In the genomic region with DNA sequence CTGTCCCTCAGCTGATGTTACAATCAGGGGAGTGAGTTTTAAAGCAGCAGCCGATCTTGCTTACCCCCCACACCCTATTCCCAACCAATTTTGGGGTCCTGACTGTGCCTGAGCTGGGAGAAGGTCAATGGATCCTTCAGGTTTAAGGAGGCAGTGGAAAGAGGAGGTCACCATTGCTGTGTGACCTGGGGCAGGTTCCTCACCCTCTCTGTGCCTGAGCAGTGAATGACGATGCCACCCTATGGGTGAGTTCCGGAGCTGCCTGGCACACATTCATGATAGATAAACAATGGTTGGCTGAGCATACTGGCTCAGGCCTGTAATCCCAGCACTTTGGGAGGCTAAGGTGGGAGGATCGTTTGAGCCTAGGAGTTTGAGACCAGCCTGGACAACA, we compare ENCODE assay signal across 1 cellular context.
TF ChIP-seq lines count a peak whose summit lies in the region.

No MANE protein-coding gene starts in this region.

TF ChIP-seq in liver, 16 proteins besides CTCF, POLR2A, EP300 and RAD21 (continued from another document):
- TF ChIP-seq, protein P1, sequence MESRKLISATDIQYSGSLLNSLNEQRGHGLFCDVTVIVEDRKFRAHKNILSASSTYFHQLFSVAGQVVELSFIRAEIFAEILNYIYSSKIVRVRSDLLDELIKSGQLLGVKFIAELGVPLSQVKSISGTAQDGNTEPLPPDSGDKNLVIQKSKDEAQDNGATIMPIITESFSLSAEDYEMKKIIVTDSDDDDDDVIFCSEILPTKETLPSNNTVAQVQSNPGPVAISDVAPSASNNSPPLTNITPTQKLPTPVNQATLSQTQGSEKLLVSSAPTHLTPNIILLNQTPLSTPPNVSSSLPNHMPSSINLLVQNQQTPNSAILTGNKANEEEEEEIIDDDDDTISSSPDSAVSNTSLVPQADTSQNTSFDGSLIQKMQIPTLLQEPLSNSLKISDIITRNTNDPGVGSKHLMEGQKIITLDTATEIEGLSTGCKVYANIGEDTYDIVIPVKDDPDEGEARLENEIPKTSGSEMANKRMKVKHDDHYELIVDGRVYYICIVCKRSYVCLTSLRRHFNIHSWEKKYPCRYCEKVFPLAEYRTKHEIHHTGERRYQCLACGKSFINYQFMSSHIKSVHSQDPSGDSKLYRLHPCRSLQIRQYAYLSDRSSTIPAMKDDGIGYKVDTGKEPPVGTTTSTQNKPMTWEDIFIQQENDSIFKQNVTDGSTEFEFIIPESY (IDR thresholded peaks at IDR 0.05): no peak
